In the genomic region with DNA sequence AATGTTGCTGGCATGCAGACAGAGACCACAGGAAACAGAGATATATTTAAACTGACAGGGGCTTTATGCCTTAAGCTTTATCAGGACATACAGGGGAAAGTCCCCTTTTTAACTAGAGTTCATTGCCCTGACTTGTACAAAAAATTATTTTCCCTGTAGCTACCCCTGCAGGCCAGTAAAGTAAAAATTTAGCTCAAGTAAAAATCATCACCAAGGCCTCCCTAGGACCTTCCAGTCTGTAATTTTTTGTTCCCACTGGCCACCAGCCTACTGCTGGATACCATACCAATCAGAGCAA, we compare ENCODE assay signal across 1 cellular context.
TF ChIP-seq lines count a peak whose summit lies in the region.

No MANE protein-coding gene starts in this region.

TF ChIP-seq in GM23338, 12 proteins besides CTCF, POLR2A, EP300 and RAD21 (continued from another document):
- TF ChIP-seq, protein P1, sequence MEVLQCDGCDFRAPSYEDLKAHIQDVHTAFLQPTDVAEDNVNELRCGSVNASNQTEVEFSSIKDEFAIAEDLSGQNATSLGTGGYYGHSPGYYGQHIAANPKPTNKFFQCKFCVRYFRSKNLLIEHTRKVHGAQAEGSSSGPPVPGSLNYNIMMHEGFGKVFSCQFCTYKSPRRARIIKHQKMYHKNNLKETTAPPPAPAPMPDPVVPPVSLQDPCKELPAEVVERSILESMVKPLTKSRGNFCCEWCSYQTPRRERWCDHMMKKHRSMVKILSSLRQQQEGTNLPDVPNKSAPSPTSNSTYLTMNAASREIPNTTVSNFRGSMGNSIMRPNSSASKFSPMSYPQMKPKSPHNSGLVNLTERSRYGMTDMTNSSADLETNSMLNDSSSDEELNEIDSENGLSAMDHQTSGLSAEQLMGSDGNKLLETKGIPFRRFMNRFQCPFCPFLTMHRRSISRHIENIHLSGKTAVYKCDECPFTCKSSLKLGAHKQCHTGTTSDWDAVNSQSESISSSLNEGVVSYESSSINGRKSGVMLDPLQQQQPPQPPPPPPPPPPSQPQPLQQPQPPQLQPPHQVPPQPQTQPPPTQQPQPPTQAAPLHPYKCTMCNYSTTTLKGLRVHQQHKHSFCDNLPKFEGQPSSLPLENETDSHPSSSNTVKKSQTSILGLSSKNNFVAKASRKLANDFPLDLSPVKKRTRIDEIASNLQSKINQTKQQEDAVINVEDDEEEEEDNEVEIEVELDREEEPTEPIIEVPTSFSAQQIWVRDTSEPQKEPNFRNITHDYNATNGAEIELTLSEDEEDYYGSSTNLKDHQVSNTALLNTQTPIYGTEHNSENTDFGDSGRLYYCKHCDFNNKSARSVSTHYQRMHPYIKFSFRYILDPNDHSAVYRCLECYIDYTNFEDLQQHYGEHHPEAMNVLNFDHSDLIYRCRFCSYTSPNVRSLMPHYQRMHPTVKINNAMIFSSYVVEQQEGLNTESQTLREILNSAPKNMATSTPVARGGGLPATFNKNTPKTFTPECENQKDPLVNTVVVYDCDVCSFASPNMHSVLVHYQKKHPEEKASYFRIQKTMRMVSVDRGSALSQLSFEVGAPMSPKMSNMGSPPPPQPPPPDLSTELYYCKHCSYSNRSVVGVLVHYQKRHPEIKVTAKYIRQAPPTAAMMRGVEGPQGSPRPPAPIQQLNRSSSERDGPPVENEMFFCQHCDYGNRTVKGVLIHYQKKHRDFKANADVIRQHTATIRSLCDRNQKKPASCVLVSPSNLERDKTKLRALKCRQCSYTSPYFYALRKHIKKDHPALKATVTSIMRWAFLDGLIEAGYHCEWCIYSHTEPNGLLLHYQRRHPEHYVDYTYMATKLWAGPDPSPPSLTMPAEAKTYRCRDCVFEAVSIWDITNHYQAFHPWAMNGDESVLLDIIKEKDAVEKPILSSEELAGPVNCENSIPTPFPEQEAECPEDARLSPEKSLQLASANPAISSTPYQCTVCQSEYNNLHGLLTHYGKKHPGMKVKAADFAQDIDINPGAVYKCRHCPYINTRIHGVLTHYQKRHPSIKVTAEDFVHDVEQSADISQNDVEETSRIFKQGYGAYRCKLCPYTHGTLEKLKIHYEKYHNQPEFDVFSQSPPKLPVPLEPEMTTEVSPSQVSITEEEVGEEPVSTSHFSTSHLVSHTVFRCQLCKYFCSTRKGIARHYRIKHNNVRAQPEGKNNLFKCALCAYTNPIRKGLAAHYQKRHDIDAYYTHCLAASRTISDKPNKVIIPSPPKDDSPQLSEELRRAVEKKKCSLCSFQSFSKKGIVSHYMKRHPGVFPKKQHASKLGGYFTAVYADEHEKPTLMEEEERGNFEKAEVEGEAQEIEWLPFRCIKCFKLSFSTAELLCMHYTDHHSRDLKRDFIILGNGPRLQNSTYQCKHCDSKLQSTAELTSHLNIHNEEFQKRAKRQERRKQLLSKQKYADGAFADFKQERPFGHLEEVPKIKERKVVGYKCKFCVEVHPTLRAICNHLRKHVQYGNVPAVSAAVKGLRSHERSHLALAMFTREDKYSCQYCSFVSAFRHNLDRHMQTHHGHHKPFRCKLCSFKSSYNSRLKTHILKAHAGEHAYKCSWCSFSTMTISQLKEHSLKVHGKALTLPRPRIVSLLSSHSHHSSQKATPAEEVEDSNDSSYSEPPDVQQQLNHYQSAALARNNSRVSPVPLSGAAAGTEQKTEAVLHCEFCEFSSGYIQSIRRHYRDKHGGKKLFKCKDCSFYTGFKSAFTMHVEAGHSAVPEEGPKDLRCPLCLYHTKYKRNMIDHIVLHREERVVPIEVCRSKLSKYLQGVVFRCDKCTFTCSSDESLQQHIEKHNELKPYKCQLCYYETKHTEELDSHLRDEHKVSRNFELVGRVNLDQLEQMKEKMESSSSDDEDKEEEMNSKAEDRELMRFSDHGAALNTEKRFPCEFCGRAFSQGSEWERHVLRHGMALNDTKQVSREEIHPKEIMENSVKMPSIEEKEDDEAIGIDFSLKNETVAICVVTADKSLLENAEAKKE (CRISPR knock-in tag; IDR thresholded peaks at IDR 0.05) = no peak
TF ChIP-seq in GM23338: peak in this region for 0.
